Comparison of ENCODE assay signal across 16 cellular contexts in genomic region chr16:58462499-58462996, GRCh38. TPM values are rescaled to one million over a fixed set of nuclear protein-coding genes. Genes with fewer than 3 reads are reported as not detected.
DNase-seq lines count a peak whose midpoint lies in the region; ATAC-seq and TF ChIP-seq lines count a peak whose summit lies in the region.
"Had no signal": no experiment of that assay in that cellular context is flagged by ENCODE, and none has a peak within 500 bp of the region (broad histone marks: within the 10 kb centered on the region; RNA-seq: fewer than 3 reads in every experiment).

No MANE protein-coding gene starts in this region.

- no peaks in the 10 kb centered on the region for H3K9me3 Mint-ChIP-seq in GM23338
- H3K9me3 Mint-ChIP-seq in naive thymus-derived CD4-positive, alpha-beta T cell: no peaks in the 10 kb centered on the region
- H3K9me3 Mint-ChIP-seq: activated CD8-positive, alpha-beta T cell treated with anti-CD3 and anti-CD28 coated beads for 36 hours; T-helper 1 cell treated with Interleukin-12 subunit alpha and Interleukin-12 subunit beta and Interleukin-4 antibody, amounts not matched to agents 30 μg/mL and 1 μg/mL, for 36 hours had no signal

- H3K9me3 ChIP-seq in BLaER1 treated with 17β-estradiol and CSF1 and Interleukin-3, amounts not matched to agents 10 nM and 100 nM (replicated peaks in 1 of 11): no peaks in the 10 kb centered on the region
- no peaks in the 10 kb centered on the region for H3K9me3 ChIP-seq in naive thymus-derived CD4-positive, alpha-beta T cell (ENCODE audit: control insufficient read depth in 2 of 3, low read length in 3 of 3)
- no peaks in the 10 kb centered on the region for H3K9me3 ChIP-seq in effector memory CD4-positive, alpha-beta T cell (ENCODE audit: control insufficient read depth, low read length)
- H3K9me3 ChIP-seq: sigmoid colon had no signal

- peaks cover 51% of the 10 kb centered on the region for H3K27me3 Mint-ChIP-seq in GM23338 (ENCODE audit: insufficient read depth, low read depth, poor library complexity)
- H3K27me3 Mint-ChIP-seq in naive thymus-derived CD4-positive, alpha-beta T cell: peaks cover 39 to 61% (median 52%) of the 10 kb centered on the region in 5 donors

- H3K4me3 ChIP-seq in BLaER1 treated with 17β-estradiol and CSF1 and Interleukin-3, amounts not matched to agents 10 nM and 100 nM: peak overlapping the region in 9 of 10 experiments; percentile 56 to 75 (median 64); a peak in 9 of 20 replicates
- H3K4me3 ChIP-seq in GM23338: peak overlapping the region; percentile 68
- H3K4me3 ChIP-seq in naive thymus-derived CD4-positive, alpha-beta T cell (ENCODE audit: low read length): no peak overlapping the region
- no peak overlapping the region for H3K4me3 ChIP-seq in effector memory CD4-positive, alpha-beta T cell (ENCODE audit: insufficient read depth, low read depth, low read length, poor library complexity, severe bottlenecking)

- ATAC-seq in GM23338: peak; percentile 2; the same call in 2 of the 3 replicates
- no peak for ATAC-seq in naive thymus-derived CD4-positive, alpha-beta T cell
- ATAC-seq in HG03159 (IDR thresholded peaks at IDR 0.05; ENCODE audit: unreplicated experiment): no peak

- CTCF ChIA-PET in naive thymus-derived CD4-positive, alpha-beta T cell (lab: Charles Lee): no interaction called here

- H3K4me1 Mint-ChIP-seq in GM23338: peaks cover 14% of the 10 kb centered on the region
- H3K4me1 Mint-ChIP-seq in naive thymus-derived CD4-positive, alpha-beta T cell: peaks cover 0 to 10% (median 9%) of the 10 kb centered on the region in 7 donors

- intact Hi-C loops in naive thymus-derived CD4-positive, alpha-beta T cell (cut with micrococcal nuclease): no loop called here
- intact Hi-C loops in posterior vena cava (cut with DNase I): no loop called here

- no peak overlapping the region for H3K27ac Mint-ChIP-seq in GM23338
- no peak overlapping the region for H3K27ac Mint-ChIP-seq in naive thymus-derived CD4-positive, alpha-beta T cell
- H3K27ac Mint-ChIP-seq: activated CD8-positive, alpha-beta T cell treated with anti-CD3 and anti-CD28 coated beads for 36 hours; T-helper 1 cell treated with Interleukin-12 subunit alpha and Interleukin-12 subunit beta and Interleukin-4 antibody, amounts not matched to agents 30 μg/mL and 1 μg/mL, for 36 hours had no signal

- no peaks in the 10 kb centered on the region for H3K79me2 ChIP-seq in GM23338 (replicated peaks; ENCODE audit: insufficient read depth)

- peak overlapping the region; percentile 59; the same call in 2 of the 3 replicates for H3K4me3 Mint-ChIP-seq in GM23338
- peak overlapping the region in 8 of 10 donors; percentile 21 to 78 (median 48) for H3K4me3 Mint-ChIP-seq in naive thymus-derived CD4-positive, alpha-beta T cell
- H3K4me3 Mint-ChIP-seq: activated CD8-positive, alpha-beta T cell treated with anti-CD3 and anti-CD28 coated beads for 36 hours; T-helper 1 cell treated with Interleukin-12 subunit alpha and Interleukin-12 subunit beta and Interleukin-4 antibody, amounts not matched to agents 30 μg/mL and 1 μg/mL, for 36 hours had no signal

- no peaks in the 10 kb centered on the region for H3K36me3 ChIP-seq in BLaER1 treated with 17β-estradiol and CSF1 and Interleukin-3, amounts not matched to agents 10 nM and 100 nM
- H3K36me3 ChIP-seq in GM23338 (ENCODE audit: insufficient read depth): no peaks in the 10 kb centered on the region
- H3K36me3 ChIP-seq in naive thymus-derived CD4-positive, alpha-beta T cell (ENCODE audit: control insufficient read depth in 2 of 3, insufficient read depth in 3 of 3, low read length in 3 of 3): no peaks in the 10 kb centered on the region
- no peaks in the 10 kb centered on the region for H3K36me3 ChIP-seq in effector memory CD4-positive, alpha-beta T cell (ENCODE audit: control insufficient read depth, insufficient read depth, low read length)
- H3K36me3 ChIP-seq: sigmoid colon had no signal

- peak; percentile 17 for DNase-seq in GM23338 (ENCODE audit: low spot score)
- DNase-seq in cerebellum (ENCODE audit: low spot score): peak; percentile 56
- DNase-seq in naive thymus-derived CD4-positive, alpha-beta T cell: no peak
- DNase-seq in NCI-H524 treated with DMSO at 0.1 percent for 48 hours (lab: John Stamatoyannopoulos, UW): no peak
- no peak for DNase-seq in posterior vena cava (ENCODE audit: low spot score)
- no peak for DNase-seq in effector memory CD4-positive, alpha-beta T cell
- DNase-seq: activated naive CD4-positive, alpha-beta T cell treated with anti-CD3 and anti-CD28 coated beads, Interleukin-2, amount 50 U/mL, for 16 hours; AML-193; sigmoid colon; stimulated activated CD4-positive, alpha-beta T cell treated with anti-CD3 and anti-CD28 coated beads, Interleukin-4, amount 100 ng/mL, for 4 hours; stimulated activated naive CD4-positive, alpha-beta T cell treated with Interleukin-2 at 50 U/mL for 16 hours had no signal

- H3K9ac ChIP-seq in BLaER1 treated with 17β-estradiol and CSF1 and Interleukin-3, amounts not matched to agents 10 nM and 100 nM: no peak overlapping the region

- TF ChIP-seq CTCF in GM23338 (conservative IDR thresholded peaks at IDR 0.05; ENCODE audit: low read depth in 2 of 2): no peak

- H3K4me2 ChIP-seq in BLaER1 treated with 17β-estradiol and CSF1 and Interleukin-3, amounts not matched to agents 10 nM and 100 nM: peak overlapping the region in 10 of 11 experiments; percentile 95 to 100 (median 99); a peak in 17 of 22 replicates
- H3K4me2 ChIP-seq in GM23338: peak overlapping the region; percentile 88

- H4K20me1 ChIP-seq in BLaER1 treated with 17β-estradiol and CSF1 and Interleukin-3, amounts not matched to agents 10 nM and 100 nM: peaks cover 0 to 35% (median 13%) of the 10 kb centered on the region in 11 experiments; a peak in 17 of 22 replicates
- no peaks in the 10 kb centered on the region for H4K20me1 ChIP-seq in GM23338 (replicated peaks; ENCODE audit: insufficient read depth)

- POLR2A ChIA-PET in naive thymus-derived CD4-positive, alpha-beta T cell (lab: Charles Lee): no interaction called here

- H3F3A ChIP-seq in GM23338 (replicated peaks; ENCODE audit: low read depth): no peaks in the 10 kb centered on the region; the same call in 1 of the 2 replicates

- peaks cover 61 to 79% (median 71%) of the 10 kb centered on the region in 11 experiments for H3K27me3 ChIP-seq in BLaER1 treated with 17β-estradiol and CSF1 and Interleukin-3, amounts not matched to agents 10 nM and 100 nM
- peaks cover 63% of the 10 kb centered on the region for H3K27me3 ChIP-seq in GM23338 (ENCODE audit: insufficient read depth)
- H3K27me3 ChIP-seq in naive thymus-derived CD4-positive, alpha-beta T cell (ENCODE audit: control insufficient read depth in 2 of 2, insufficient read depth in 2 of 2, low read length in 2 of 2): peaks cover 0 to 4% of the 10 kb centered on the region in 2 donors
- H3K27me3 ChIP-seq in effector memory CD4-positive, alpha-beta T cell (replicated peaks; ENCODE audit: control insufficient read depth, insufficient read depth, low read length, poor library complexity, severe bottlenecking): peaks cover 27% of the 10 kb centered on the region

- no peak overlapping the region for H3K27ac ChIP-seq in BLaER1 treated with 17β-estradiol and CSF1 and Interleukin-3, amounts not matched to agents 10 nM and 100 nM
- H3K27ac ChIP-seq in GM23338 (ENCODE audit: low read depth): no peak overlapping the region
- no peak overlapping the region for H3K27ac ChIP-seq in naive thymus-derived CD4-positive, alpha-beta T cell (ENCODE audit: low read depth, low read length)
- no peak overlapping the region for H3K27ac ChIP-seq in effector memory CD4-positive, alpha-beta T cell (ENCODE audit: insufficient read depth, low read length, poor library complexity, severe bottlenecking)
- H3K27ac ChIP-seq: coronary artery, sigmoid colon had no signal

- H3K36me3 Mint-ChIP-seq in GM23338 (ENCODE audit: low read depth): no peaks in the 10 kb centered on the region
- H3K36me3 Mint-ChIP-seq in naive thymus-derived CD4-positive, alpha-beta T cell: no peaks in the 10 kb centered on the region

- H2AFZ ChIP-seq in GM23338: peak overlapping the region; percentile 96

- peaks cover 6 to 22% (median 17%) of the 10 kb centered on the region in 10 experiments; a peak in 18 of 20 replicates for H3K4me1 ChIP-seq in BLaER1 treated with 17β-estradiol and CSF1 and Interleukin-3, amounts not matched to agents 10 nM and 100 nM
- H3K4me1 ChIP-seq in GM23338 (ENCODE audit: insufficient read depth): peaks cover 11% of the 10 kb centered on the region; the same call in 1 of the 2 replicates
- no peaks in the 10 kb centered on the region for H3K4me1 ChIP-seq in naive thymus-derived CD4-positive, alpha-beta T cell (ENCODE audit: control insufficient read depth in 2 of 2, insufficient read depth in 2 of 2, low read length in 2 of 2)
- no peaks in the 10 kb centered on the region for H3K4me1 ChIP-seq in effector memory CD4-positive, alpha-beta T cell (ENCODE audit: control insufficient read depth, insufficient read depth, low read length, poor library complexity, severe bottlenecking)

- no peaks in the 10 kb centered on the region for H3K9me2 ChIP-seq in GM23338 (ENCODE audit: insufficient read depth)

TF ChIP-seq in GM23338, 12 proteins besides CTCF, POLR2A, EP300 and RAD21 (continues in another document):
- TF ChIP-seq ETS1 (IDR thresholded peaks at IDR 0.05) (no peak), EZH2phosphoT487 (IDR thresholded peaks at IDR 0.05; ENCODE audit: unreplicated experiment) (no peak), JUNB (IDR thresholded peaks at IDR 0.05; ENCODE audit: unreplicated experiment) (no peak), ZNF114 (CRISPR knock-in tag; IDR thresholded peaks at IDR 0.05) (no peak)

RNA-seq across cellular contexts. Expression of gene NDRG4, which starts 37.4 kb away (rescaled TPM):
- 29.8 and 32.1 TPM in 2 replicates for total RNA-seq in GM23338 (2014; rRNA removed; shearing (Covaris generic))
- polyA plus RNA-seq in GM23338 (2016; fragmentation: Nextera tagmentation; extraction: Ambion mirVana): 16.3 TPM in 2 replicates
- total RNA-seq in cerebellum (280 TPM), posterior vena cava (1 to 10 TPM; 5.8 to 8.6 TPM)
- total RNA-seq in naive thymus-derived CD4-positive, alpha-beta T cell: 1 to 10 TPM; 1.1 to 5.3 (median 2.7) TPM
- polyA plus RNA-seq in naive thymus-derived CD4-positive, alpha-beta T cell: 1 to 10 TPM in 1 of 2 donors, under 1 TPM in 1; 0.63 to 1.5 TPM

RNA-seq across cellular contexts. Expression of gene SETD6, which starts 52.8 kb away (rescaled TPM):
- total RNA-seq in GM23338 (2014; rRNA removed; shearing (Covaris generic)): 54.0 and 61.3 TPM in 2 replicates
- 33.7 and 39.7 TPM in 2 replicates for polyA plus RNA-seq in GM23338 (2016; fragmentation: Nextera tagmentation; extraction: Ambion mirVana)
- total RNA-seq in cerebellum: 32.0 TPM
- 10 to 100 TPM; 20.7 to 41.3 (median 39.0) TPM for total RNA-seq in naive thymus-derived CD4-positive, alpha-beta T cell
- 10 to 100 TPM in 1 of 2 donors, 1 to 10 TPM in 1; 9.8 to 13.3 TPM for polyA plus RNA-seq in naive thymus-derived CD4-positive, alpha-beta T cell
- total RNA-seq in posterior vena cava: 10 to 100 TPM in 1 of 2 donors, 1 to 10 TPM in 1; 9.9 to 13.5 TPM

Comparison
In these comparisons a context has a peak if more than half of its experiments do, and no peak if none do; other contexts are left out.
1. H3K4me3 ChIP-seq: peak in BLaER1 treated with 17β-estradiol and CSF1 and Interleukin-3, amounts not matched to agents 10 nM and 100 nM (9 of 10) and GM23338 (single experiment); none in naive thymus-derived CD4-positive, alpha-beta T cell (single experiment) and effector memory CD4-positive, alpha-beta T cell (single experiment).
2. DNase-seq: peak in GM23338 (single experiment) and cerebellum (single experiment); none in naive thymus-derived CD4-positive, alpha-beta T cell (0 of 9), NCI-H524 treated with DMSO at 0.1 percent for 48 hours (single experiment), posterior vena cava (single experiment) and effector memory CD4-positive, alpha-beta T cell (0 of 3).